1 cellular context compared by ENCODE assay signal in genomic region chr19:48674921-48675824, GRCh38.
TF ChIP-seq lines count a peak whose summit lies in the region.

No MANE protein-coding gene starts in this region.

TF ChIP-seq in GM12878, 131 proteins besides CTCF, POLR2A, EP300 and RAD21:
- TF ChIP-seq RB1 (IDR thresholded peaks at IDR 0.05; ENCODE audit: borderline replicate concordance), result 0 out of 2 replicates have a peak, but pooled peaks have one; percentile 30
- TF ChIP-seq GABPA (IDR thresholded peaks at IDR 0.05; ENCODE audit: low read depth), result no peak
- peak; percentile 75 for TF ChIP-seq SMC3 (IDR thresholded peaks at IDR 0.05; ENCODE audit: borderline replicate concordance, low read length)
- TF ChIP-seq RUNX3 (IDR thresholded peaks at IDR 0.05; ENCODE audit: low read length), result peak; percentile 81
- peak; percentile 74 for TF ChIP-seq YY1 (IDR thresholded peaks at IDR 0.05; ENCODE audit: low read depth, low read length)
TF ChIP-seq in GM12878: peak in this region for 4.
